1 cellular context compared by ENCODE assay signal in the genomic region with DNA sequence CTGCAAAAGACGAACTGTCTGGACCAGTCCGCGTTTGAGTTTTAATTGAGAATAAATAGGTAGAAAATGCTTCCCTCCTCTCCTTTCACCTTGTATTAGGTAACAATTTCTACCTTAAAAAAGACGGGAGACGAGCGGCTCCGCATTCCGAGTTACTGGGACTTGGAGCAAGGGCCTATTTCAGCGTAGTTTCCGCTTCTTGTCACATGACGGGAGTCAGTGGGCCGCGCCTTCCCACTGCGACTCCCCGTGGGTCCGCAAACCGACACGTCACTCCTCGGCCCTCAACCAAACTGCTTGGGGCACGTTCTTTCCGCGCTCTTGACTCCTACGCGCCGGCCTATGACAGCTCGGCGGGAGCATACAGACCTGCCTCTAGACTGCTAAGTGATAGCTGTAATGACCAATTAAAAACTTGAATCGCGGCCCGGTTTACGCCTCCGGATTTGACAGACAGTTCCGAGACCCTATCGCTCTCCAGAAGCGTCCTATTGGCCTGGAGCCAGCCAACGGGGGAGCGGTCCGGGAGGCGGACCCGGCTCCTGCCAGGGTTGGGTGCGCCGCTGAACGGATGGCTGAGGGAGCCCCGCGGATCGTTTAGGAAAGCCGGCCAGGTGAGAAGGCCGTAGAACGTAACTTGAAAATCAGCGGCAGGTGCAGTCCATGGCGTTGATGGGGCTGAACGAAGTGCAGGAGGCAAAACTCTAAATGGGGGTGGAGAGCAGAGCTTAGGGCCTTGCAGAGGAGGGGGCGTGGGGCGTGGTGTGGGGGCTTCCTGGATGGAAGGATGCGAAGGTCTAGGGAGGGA.
TF ChIP-seq lines count a peak whose summit lies in the region.

A gene (plus strand): TSS at position 548 of the 808 bp plus-strand sequence. CDS start 3,064 bp downstream, outside the sequence.

TF ChIP-seq in K562, 482 proteins besides CTCF, POLR2A, EP300 and RAD21 (continued from another document and continues in another):
- TF ChIP-seq, protein P1, sequence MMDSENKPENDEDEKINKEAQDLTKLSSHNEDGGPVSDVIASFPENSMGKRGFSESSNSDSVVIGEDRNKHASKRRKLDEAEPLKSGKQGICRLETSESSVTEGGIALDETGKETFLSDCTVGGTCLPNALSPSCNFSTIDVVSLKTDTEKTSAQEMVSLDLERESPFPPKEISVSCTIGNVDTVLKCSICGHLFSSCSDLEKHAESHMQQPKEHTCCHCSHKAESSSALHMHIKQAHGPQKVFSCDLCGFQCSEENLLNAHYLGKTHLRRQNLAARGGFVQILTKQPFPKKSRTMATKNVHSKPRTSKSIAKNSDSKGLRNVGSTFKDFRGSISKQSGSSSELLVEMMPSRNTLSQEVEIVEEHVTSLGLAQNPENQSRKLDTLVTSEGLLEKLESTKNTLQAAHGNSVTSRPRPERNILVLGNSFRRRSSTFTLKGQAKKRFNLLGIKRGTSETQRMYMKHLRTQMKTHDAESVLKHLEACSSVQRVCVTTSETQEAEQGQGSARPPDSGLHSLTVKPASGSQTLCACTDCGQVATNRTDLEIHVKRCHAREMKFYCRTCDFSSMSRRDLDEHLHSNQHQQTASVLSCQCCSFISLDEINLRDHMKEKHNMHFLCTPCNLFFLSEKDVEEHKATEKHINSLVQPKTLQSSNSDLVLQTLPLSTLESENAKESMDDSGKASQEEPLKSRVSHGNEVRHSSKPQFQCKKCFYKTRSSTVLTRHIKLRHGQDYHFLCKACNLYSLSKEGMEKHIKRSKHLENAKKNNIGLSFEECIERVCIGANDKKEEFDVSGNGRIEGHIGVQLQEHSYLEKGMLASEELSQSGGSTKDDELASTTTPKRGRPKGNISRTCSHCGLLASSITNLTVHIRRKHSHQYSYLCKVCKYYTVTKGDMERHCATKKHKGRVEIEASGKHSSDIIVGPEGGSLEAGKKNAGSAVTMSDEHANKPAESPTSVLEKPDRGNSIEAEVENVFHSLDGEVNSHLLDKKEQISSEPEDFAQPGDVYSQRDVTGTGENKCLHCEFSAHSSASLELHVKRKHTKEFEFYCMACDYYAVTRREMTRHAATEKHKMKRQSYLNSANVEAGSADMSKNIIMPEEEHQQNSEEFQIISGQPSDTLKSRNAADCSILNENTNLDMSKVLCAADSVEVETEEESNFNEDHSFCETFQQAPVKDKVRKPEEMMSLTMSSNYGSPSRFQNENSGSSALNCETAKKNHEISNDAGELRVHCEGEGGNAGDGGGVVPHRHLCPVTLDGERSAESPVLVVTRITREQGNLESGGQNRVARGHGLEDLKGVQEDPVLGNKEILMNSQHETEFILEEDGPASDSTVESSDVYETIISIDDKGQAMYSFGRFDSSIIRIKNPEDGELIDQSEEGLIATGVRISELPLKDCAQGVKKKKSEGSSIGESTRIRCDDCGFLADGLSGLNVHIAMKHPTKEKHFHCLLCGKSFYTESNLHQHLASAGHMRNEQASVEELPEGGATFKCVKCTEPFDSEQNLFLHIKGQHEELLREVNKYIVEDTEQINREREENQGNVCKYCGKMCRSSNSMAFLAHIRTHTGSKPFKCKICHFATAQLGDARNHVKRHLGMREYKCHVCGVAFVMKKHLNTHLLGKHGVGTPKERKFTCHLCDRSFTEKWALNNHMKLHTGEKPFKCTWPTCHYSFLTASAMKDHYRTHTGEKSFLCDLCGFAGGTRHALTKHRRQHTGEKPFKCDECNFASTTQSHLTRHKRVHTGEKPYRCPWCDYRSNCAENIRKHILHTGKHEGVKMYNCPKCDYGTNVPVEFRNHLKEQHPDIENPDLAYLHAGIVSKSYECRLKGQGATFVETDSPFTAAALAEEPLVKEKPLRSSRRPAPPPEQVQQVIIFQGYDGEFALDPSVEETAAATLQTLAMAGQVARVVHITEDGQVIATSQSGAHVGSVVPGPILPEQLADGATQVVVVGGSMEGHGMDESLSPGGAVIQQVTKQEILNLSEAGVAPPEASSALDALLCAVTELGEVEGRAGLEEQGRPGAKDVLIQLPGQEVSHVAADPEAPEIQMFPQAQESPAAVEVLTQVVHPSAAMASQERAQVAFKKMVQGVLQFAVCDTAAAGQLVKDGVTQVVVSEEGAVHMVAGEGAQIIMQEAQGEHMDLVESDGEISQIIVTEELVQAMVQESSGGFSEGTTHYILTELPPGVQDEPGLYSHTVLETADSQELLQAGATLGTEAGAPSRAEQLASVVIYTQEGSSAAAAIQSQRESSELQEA (IDR thresholded peaks at IDR 0.05; ENCODE audit: low read depth), result no peak
- TF ChIP-seq, protein P2, sequence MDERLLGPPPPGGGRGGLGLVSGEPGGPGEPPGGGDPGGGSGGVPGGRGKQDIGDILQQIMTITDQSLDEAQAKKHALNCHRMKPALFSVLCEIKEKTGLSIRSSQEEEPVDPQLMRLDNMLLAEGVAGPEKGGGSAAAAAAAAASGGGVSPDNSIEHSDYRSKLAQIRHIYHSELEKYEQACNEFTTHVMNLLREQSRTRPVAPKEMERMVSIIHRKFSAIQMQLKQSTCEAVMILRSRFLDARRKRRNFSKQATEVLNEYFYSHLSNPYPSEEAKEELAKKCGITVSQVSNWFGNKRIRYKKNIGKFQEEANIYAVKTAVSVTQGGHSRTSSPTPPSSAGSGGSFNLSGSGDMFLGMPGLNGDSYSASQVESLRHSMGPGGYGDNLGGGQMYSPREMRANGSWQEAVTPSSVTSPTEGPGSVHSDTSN (CRISPR knock-in tag; IDR thresholded peaks at IDR 0.05; ENCODE audit: low read depth), result peak; percentile 87
- TF ChIP-seq, protein P2 (tag; conservative IDR thresholded peaks at IDR 0.05; ENCODE audit: low read depth), result peak; percentile 100
- TF ChIP-seq ELF1 (tag; IDR thresholded peaks at IDR 0.05) (peak; percentile 60; the same call in 1 of the 2 replicates), SRSF1 (IDR thresholded peaks at IDR 0.05; ENCODE audit: low read depth, low read length) (no peak), FOXA3 (CRISPR knock-in tag; conservative IDR thresholded peaks at IDR 0.05 in 1 of 2, IDR thresholded peaks at IDR 0.05 in 1 of 2) (peak in 1 of 2 experiments; percentile 67; a peak in 1 of 4 replicates), ZBTB8A (IDR thresholded peaks at IDR 0.05; ENCODE audit: partially characterized antibody) (no peak), SMAD4 (CRISPR knock-in tag; conservative IDR thresholded peaks at IDR 0.05) (no peak), SUPT5H (IDR thresholded peaks at IDR 0.05) (peak; percentile 78), CHD1 (IDR thresholded peaks at IDR 0.05; ENCODE audit: low read length) (no peak), NFYB (IDR thresholded peaks at IDR 0.05; ENCODE audit: extremely low read depth, insufficient read length) (peak; percentile 86), ZFP1 (CRISPR knock-in tag; IDR thresholded peaks at IDR 0.05) (no peak), MAFK (IDR thresholded peaks at IDR 0.05; ENCODE audit: low read length) (no peak), EGR1 (conservative IDR thresholded peaks at IDR 0.05) (peak; percentile 73), HMG20A (CRISPR knock-in tag; conservative IDR thresholded peaks at IDR 0.05) (no peak), TARDBP (IDR thresholded peaks at IDR 0.05) (peak; percentile 85), HMGN3 (IDR thresholded peaks at IDR 0.05; ENCODE audit: borderline replicate concordance, extremely low read depth, insufficient read length, low read depth, low read length) (peak; percentile 34), NUFIP1 (IDR thresholded peaks at IDR 0.05; ENCODE audit: partially characterized antibody) (no peak)
- TF ChIP-seq, protein P3, sequence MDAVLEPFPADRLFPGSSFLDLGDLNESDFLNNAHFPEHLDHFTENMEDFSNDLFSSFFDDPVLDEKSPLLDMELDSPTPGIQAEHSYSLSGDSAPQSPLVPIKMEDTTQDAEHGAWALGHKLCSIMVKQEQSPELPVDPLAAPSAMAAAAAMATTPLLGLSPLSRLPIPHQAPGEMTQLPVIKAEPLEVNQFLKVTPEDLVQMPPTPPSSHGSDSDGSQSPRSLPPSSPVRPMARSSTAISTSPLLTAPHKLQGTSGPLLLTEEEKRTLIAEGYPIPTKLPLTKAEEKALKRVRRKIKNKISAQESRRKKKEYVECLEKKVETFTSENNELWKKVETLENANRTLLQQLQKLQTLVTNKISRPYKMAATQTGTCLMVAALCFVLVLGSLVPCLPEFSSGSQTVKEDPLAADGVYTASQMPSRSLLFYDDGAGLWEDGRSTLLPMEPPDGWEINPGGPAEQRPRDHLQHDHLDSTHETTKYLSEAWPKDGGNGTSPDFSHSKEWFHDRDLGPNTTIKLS (IDR thresholded peaks at IDR 0.05; ENCODE audit: borderline replicate concordance, low read depth), result peak; percentile 98
- TF ChIP-seq, protein P4, sequence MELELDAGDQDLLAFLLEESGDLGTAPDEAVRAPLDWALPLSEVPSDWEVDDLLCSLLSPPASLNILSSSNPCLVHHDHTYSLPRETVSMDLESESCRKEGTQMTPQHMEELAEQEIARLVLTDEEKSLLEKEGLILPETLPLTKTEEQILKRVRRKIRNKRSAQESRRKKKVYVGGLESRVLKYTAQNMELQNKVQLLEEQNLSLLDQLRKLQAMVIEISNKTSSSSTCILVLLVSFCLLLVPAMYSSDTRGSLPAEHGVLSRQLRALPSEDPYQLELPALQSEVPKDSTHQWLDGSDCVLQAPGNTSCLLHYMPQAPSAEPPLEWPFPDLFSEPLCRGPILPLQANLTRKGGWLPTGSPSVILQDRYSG (tag; conservative IDR thresholded peaks at IDR 0.05; ENCODE audit: low read depth), result 0 out of 2 replicates have a peak, but pooled peaks have one; percentile 35
- TF ChIP-seq, protein P5, sequence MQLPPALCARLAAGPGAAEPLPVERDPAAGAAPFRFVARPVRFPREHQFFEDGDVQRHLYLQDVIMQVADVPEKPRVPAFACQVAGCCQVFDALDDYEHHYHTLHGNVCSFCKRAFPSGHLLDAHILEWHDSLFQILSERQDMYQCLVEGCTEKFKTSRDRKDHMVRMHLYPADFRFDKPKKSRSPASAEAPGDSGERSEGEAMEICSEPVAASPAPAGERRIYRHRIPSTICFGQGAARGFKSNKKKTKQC (CRISPR knock-in tag; IDR thresholded peaks at IDR 0.05), result no peak; the same call in 1 of the 2 replicates
- TF ChIP-seq, protein P6, sequence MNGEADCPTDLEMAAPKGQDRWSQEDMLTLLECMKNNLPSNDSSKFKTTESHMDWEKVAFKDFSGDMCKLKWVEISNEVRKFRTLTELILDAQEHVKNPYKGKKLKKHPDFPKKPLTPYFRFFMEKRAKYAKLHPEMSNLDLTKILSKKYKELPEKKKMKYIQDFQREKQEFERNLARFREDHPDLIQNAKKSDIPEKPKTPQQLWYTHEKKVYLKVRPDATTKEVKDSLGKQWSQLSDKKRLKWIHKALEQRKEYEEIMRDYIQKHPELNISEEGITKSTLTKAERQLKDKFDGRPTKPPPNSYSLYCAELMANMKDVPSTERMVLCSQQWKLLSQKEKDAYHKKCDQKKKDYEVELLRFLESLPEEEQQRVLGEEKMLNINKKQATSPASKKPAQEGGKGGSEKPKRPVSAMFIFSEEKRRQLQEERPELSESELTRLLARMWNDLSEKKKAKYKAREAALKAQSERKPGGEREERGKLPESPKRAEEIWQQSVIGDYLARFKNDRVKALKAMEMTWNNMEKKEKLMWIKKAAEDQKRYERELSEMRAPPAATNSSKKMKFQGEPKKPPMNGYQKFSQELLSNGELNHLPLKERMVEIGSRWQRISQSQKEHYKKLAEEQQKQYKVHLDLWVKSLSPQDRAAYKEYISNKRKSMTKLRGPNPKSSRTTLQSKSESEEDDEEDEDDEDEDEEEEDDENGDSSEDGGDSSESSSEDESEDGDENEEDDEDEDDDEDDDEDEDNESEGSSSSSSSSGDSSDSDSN (IDR thresholded peaks at IDR 0.05; ENCODE audit: borderline replicate concordance in 1 of 2, low read depth in 2 of 2, low read length in 2 of 2), result 0 out of 4 replicates have a peak, but pooled peaks of 1 of the 2 experiments have one; percentile 42
- TF ChIP-seq, protein P7, sequence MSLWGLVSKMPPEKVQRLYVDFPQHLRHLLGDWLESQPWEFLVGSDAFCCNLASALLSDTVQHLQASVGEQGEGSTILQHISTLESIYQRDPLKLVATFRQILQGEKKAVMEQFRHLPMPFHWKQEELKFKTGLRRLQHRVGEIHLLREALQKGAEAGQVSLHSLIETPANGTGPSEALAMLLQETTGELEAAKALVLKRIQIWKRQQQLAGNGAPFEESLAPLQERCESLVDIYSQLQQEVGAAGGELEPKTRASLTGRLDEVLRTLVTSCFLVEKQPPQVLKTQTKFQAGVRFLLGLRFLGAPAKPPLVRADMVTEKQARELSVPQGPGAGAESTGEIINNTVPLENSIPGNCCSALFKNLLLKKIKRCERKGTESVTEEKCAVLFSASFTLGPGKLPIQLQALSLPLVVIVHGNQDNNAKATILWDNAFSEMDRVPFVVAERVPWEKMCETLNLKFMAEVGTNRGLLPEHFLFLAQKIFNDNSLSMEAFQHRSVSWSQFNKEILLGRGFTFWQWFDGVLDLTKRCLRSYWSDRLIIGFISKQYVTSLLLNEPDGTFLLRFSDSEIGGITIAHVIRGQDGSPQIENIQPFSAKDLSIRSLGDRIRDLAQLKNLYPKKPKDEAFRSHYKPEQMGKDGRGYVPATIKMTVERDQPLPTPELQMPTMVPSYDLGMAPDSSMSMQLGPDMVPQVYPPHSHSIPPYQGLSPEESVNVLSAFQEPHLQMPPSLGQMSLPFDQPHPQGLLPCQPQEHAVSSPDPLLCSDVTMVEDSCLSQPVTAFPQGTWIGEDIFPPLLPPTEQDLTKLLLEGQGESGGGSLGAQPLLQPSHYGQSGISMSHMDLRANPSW (CRISPR knock-in tag; IDR thresholded peaks at IDR 0.05), result no peak
- TF ChIP-seq, protein P8, sequence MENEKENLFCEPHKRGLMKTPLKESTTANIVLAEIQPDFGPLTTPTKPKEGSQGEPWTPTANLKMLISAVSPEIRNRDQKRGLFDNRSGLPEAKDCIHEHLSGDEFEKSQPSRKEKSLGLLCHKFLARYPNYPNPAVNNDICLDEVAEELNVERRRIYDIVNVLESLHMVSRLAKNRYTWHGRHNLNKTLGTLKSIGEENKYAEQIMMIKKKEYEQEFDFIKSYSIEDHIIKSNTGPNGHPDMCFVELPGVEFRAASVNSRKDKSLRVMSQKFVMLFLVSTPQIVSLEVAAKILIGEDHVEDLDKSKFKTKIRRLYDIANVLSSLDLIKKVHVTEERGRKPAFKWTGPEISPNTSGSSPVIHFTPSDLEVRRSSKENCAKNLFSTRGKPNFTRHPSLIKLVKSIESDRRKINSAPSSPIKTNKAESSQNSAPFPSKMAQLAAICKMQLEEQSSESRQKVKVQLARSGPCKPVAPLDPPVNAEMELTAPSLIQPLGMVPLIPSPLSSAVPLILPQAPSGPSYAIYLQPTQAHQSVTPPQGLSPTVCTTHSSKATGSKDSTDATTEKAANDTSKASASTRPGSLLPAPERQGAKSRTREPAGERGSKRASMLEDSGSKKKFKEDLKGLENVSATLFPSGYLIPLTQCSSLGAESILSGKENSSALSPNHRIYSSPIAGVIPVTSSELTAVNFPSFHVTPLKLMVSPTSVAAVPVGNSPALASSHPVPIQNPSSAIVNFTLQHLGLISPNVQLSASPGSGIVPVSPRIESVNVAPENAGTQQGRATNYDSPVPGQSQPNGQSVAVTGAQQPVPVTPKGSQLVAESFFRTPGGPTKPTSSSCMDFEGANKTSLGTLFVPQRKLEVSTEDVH (IDR thresholded peaks at IDR 0.05; ENCODE audit: low read depth, partially characterized antibody), result peak; percentile 70
